23 cellular contexts compared by ENCODE assay signal in genomic region chr1:241352401-241352800, GRCh38.
"Had no signal": no experiment of that assay in that cellular context is flagged by ENCODE, and none has a peak within 500 bp of the region (broad histone marks: within the 10 kb centered on the region; RNA-seq: fewer than 3 reads in every experiment).

No MANE protein-coding gene starts in this region.

- H3K27ac ChIP-seq: esophagus muscularis mucosa, foreskin keratinocyte, gastroesophageal sphincter, heart left ventricle, hepatocyte, neural progenitor cell, parathyroid adenoma, right lobe of liver, suprapubic skin, transverse colon, upper lobe of right lung, uterus had no signal

- H3K36me3 ChIP-seq: esophagus muscularis mucosa, gastroesophageal sphincter, heart left ventricle, neural progenitor cell, right lobe of liver, suprapubic skin, transverse colon, upper lobe of right lung, uterus had no signal

- H3K4me1 ChIP-seq: foreskin keratinocyte, parathyroid adenoma, right lobe of liver, upper lobe of right lung, uterus had no signal

- H3K9me3 ChIP-seq: esophagus muscularis mucosa, gastroesophageal sphincter, heart left ventricle, right lobe of liver, suprapubic skin, transverse colon, upper lobe of right lung, uterus had no signal

- DNase-seq: dermis blood vessel endothelial cell; effector memory CD4-positive, alpha-beta T cell; foreskin keratinocyte; heart left ventricle; kidney; mesenchymal stem cell; midbrain; naive thymus-derived CD4-positive, alpha-beta T cell; right lobe of liver; small intestine; stimulated activated CD4-positive, alpha-beta T cell treated with anti-CD3 and anti-CD28 coated beads, Interleukin-15, amount 100 ng/mL, for 24 hours; stimulated activated CD4-positive, alpha-beta T cell treated with anti-CD3 and anti-CD28 coated beads, Interleukin-2, amount 100 ng/mL, for 48 hours; stimulated activated naive B cell treated with anti-CD40 and anti-IgM and Interleukin-4, amounts not matched to agents 10 μg/mL and 1 μg/mL and 100 μg/mL, for 72 hours; stimulated activated naive CD8-positive, alpha-beta T cell treated with anti-CD3 and anti-CD28 coated beads, Interleukin-15, amount 100 ng/mL, for 72 hours; transverse colon; upper lobe of right lung; uterus had no signal

- H3K4me3 ChIP-seq: esophagus muscularis mucosa, gastroesophageal sphincter, heart left ventricle, hepatocyte, neural progenitor cell, right lobe of liver, suprapubic skin, transverse colon, upper lobe of right lung, uterus had no signal
